In the genomic region with DNA sequence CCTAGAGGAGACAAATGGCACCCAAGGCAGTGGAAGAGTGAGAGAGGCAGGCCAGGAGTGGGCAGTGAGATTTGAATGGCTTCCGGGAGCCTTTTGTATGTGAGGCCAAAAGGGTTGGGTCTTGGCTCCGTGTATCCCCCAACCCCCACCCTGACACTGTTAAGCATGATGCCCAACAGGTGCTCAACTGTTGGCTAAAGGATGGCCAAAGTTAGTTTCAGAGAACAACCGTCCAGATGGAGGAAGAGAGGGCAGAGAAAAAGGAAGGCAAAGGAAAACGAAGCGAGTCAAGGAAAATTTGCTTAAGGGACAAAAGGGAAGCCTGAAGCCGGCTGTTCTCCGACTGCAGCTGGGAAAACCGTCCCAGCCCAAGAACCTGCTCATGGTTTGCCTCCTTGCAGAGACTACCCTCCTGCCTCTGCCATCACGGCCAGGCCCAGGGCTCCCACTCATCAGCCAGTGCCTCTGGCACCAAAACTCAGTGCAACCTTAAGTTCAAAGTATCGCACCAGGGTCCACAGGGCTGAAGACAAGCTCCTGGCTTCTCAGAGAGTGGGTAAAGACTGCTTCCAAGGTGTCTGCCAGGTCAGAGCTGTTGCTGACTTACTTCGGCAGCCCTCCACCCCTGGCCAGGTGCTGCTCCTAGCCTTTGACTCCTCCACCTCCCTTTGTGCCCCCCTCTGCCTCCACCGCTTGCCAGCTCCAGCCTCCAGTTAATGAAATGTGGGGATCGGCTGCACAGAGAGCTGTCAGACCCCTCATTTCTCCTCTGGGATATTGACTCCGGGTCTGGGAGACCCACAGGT, we compare ENCODE assay signal across 17 cellular contexts. TPM values are rescaled to one million over a fixed set of nuclear protein-coding genes. Genes with fewer than 3 reads are reported as not detected.
DNase-seq lines count a peak whose midpoint lies in the region; ATAC-seq and TF ChIP-seq lines count a peak whose summit lies in the region.
"Had no signal": no experiment of that assay in that cellular context is flagged by ENCODE, and none has a peak within 500 bp of the region (broad histone marks: within the 10 kb centered on the region; RNA-seq: fewer than 3 reads in every experiment).

No MANE protein-coding gene starts in this region.

- no peak for ATAC-seq in Right ventricle myocardium superior (ENCODE audit: poor library complexity)
- ATAC-seq: Panc1 had no signal

- no peaks in the 10 kb centered on the region for H3K36me3 ChIP-seq in CD4-positive, alpha-beta memory T cell (ENCODE audit: insufficient read depth, low read length)

- TF ChIP-seq CTCF in brain (conservative IDR thresholded peaks at IDR 0.05) (no peak), nephron (IDR thresholded peaks at IDR 0.05; ENCODE audit: unreplicated experiment in 3 of 3) (no peak)

- H3K27me3 Mint-ChIP-seq in CD4-positive, alpha-beta memory T cell = peaks cover 23 to 52% of the 10 kb centered on the region in 2 donors
- peaks cover 95% of the 10 kb centered on the region for H3K27me3 Mint-ChIP-seq in brain
- peaks cover 94% of the 10 kb centered on the region for H3K27me3 Mint-ChIP-seq in nephron (ENCODE audit: low read depth)

- CTCF ChIA-PET in CD4-positive, alpha-beta memory T cell (lab: Charles Lee; ENCODE audit: partially characterized antibody) = interaction anchor here (1.0 to 4.0 kb wide), 16 partner anchors 9 to 196 kb away, joined by 3 to 46 read pairs (median 9); a partner anchor contains a TSS

- peaks cover 17 to 59% (median 36%) of the 10 kb centered on the region in 4 donors for H3K4me1 Mint-ChIP-seq in CD4-positive, alpha-beta memory T cell
- peaks cover 76% of the 10 kb centered on the region for H3K4me1 Mint-ChIP-seq in brain
- peaks cover 62% of the 10 kb centered on the region for H3K4me1 Mint-ChIP-seq in nephron

- no peak overlapping the region for H3K4me3 ChIP-seq in CD4-positive, alpha-beta memory T cell (ENCODE audit: low read length in 2 of 2)

- intact Hi-C loops in CD4-positive, alpha-beta memory T cell (cut with micrococcal nuclease) = no loop called here
- intact Hi-C loops in Right ventricle myocardium superior (cut with DNase I) = loop anchor here (5.0 kb wide), 1 partner anchor 54 kb away; no protein-coding TSS in a partner anchor

- peak overlapping the region in 6 of 8 donors; percentile 21 to 69 (median 55) for H3K4me3 Mint-ChIP-seq in CD4-positive, alpha-beta memory T cell
- H3K4me3 Mint-ChIP-seq in brain (peak overlapping the region in 4 of 5 experiments; percentile 64 to 89 (median 74)), nephron (peak overlapping the region; percentile 22 to 60 (median 32))
- H3K4me3 Mint-ChIP-seq: activated CD8-positive, alpha-beta memory T cell treated with anti-CD3 and anti-CD28 coated beads, Interleukin-2, amount 10 ng/mL, durations not matched to agents 7 days and 5 days; activated naive CD4-positive, alpha-beta T cell treated with anti-CD3 and anti-CD28 coated beads for 36 hours had no signal

- H3K36me3 Mint-ChIP-seq in CD4-positive, alpha-beta memory T cell = no peaks in the 10 kb centered on the region
- H3K36me3 Mint-ChIP-seq in brain (no peaks in the 10 kb centered on the region), nephron (ENCODE audit: low read depth) (no peaks in the 10 kb centered on the region)
- H3K36me3 Mint-ChIP-seq: activated CD8-positive, alpha-beta memory T cell treated with anti-CD3 and anti-CD28 coated beads, Interleukin-2, amount 10 ng/mL, durations not matched to agents 7 days and 5 days had no signal

- peaks cover 43% of the 10 kb centered on the region for H3K27me3 ChIP-seq in CD4-positive, alpha-beta memory T cell (ENCODE audit: insufficient read depth, low read length)

- POLR2A ChIA-PET in CD4-positive, alpha-beta memory T cell (lab: Charles Lee; ENCODE audit: partially characterized antibody) = interaction anchor here (1.2 to 2.6 kb wide), 5 partner anchors 10 to 76 kb away, joined by 3 to 12 read pairs (median 9); a partner anchor contains a TSS

- H3K27ac Mint-ChIP-seq in CD4-positive, alpha-beta memory T cell = peak overlapping the region in 1 of 7 donors; percentile 45
- H3K27ac Mint-ChIP-seq in brain (peak overlapping the region in 3 of 5 experiments; percentile 46 to 57 (median 53)), nephron (peak overlapping the region; percentile 34 to 56 (median 55))
- H3K27ac Mint-ChIP-seq: activated CD8-positive, alpha-beta memory T cell treated with anti-CD3 and anti-CD28 coated beads, Interleukin-2, amount 10 ng/mL, durations not matched to agents 7 days and 5 days; activated naive CD4-positive, alpha-beta T cell treated with anti-CD3 and anti-CD28 coated beads for 36 hours had no signal

- no peak overlapping the region for H3K27ac ChIP-seq in CD4-positive, alpha-beta memory T cell (ENCODE audit: low read depth, low read length)
- H3K27ac ChIP-seq: KMS-11, VCaP had no signal

- H3K9me3 ChIP-seq in CD4-positive, alpha-beta memory T cell (ENCODE audit: control insufficient read depth in 1 of 2, low read length in 2 of 2) = no peaks in the 10 kb centered on the region

- peaks cover 50% of the 10 kb centered on the region for H3K4me1 ChIP-seq in CD4-positive, alpha-beta memory T cell (ENCODE audit: insufficient read depth, low read length)

- no peak for DNase-seq in CD4-positive, alpha-beta memory T cell
- DNase-seq in NCI-H1105 (lab: John Stamatoyannopoulos, UW) (no peak), DMS79 treated with DMSO at 0.1 percent for 48 hours (lab: John Stamatoyannopoulos, UW) (no peak), Right ventricle myocardium superior (no peak)
- DNase-seq: activated CD8-positive, alpha-beta memory T cell treated with anti-CD3 and anti-CD28 coated beads, Interleukin-2, amount 10 ng/mL, durations not matched to agents 7 days and 5 days; activated naive CD4-positive, alpha-beta T cell treated with anti-CD3 and anti-CD28 coated beads for 36 hours; effector CD8-positive, alpha-beta T cell; NCI-H1436; stimulated activated CD4-positive, alpha-beta T cell treated with anti-CD3 and anti-CD28 coated beads, Interleukin-2, amount 100 ng/mL, for 48 hours; trophoblast cell had no signal

- no peaks in the 10 kb centered on the region for H3K9me3 Mint-ChIP-seq in CD4-positive, alpha-beta memory T cell
- no peaks in the 10 kb centered on the region for H3K9me3 Mint-ChIP-seq in brain
- no peaks in the 10 kb centered on the region for H3K9me3 Mint-ChIP-seq in nephron
- H3K9me3 Mint-ChIP-seq: activated naive CD4-positive, alpha-beta T cell treated with anti-CD3 and anti-CD28 coated beads for 36 hours had no signal

RNA-seq across cellular contexts. Expression of a gene that starts 4.2 kb away (rescaled TPM):
- not detected for total RNA-seq in CD4-positive, alpha-beta memory T cell
- polyA plus RNA-seq in CD4-positive, alpha-beta memory T cell = not detected
- 0.15 TPM for polyA plus RNA-seq in brain (ENCODE audit: insufficient read depth, low read depth, low replicate concordance)
- not detected for total RNA-seq in Right ventricle myocardium superior
- total RNA-seq: activated CD8-positive, alpha-beta memory T cell treated with anti-CD3 and anti-CD28 coated beads, Interleukin-2, amount 10 ng/mL, durations not matched to agents 7 days and 5 days; activated naive CD4-positive, alpha-beta T cell treated with anti-CD3 and anti-CD28 coated beads for 36 hours; fibroblast of villous mesenchyme had no signal

RNA-seq across cellular contexts. Expression of a gene that starts 5.5 kb away (rescaled TPM):
- not detected for total RNA-seq in CD4-positive, alpha-beta memory T cell
- polyA plus RNA-seq in CD4-positive, alpha-beta memory T cell = not detected
- polyA plus RNA-seq in brain (ENCODE audit: insufficient read depth, low read depth, low replicate concordance) = 1.1 TPM
- total RNA-seq in Right ventricle myocardium superior = 0.16 TPM
- total RNA-seq: activated naive CD4-positive, alpha-beta T cell treated with anti-CD3 and anti-CD28 coated beads for 36 hours; mononuclear cell had no signal

RNA-seq across cellular contexts. Expression of a gene that starts 18.1 kb away (rescaled TPM):
- under 1 TPM; 0.26 to 0.80 TPM for total RNA-seq in CD4-positive, alpha-beta memory T cell
- polyA plus RNA-seq in CD4-positive, alpha-beta memory T cell = under 1 TPM in 1 of 2 donors, not detected in 1; 0.63 TPM
- polyA plus RNA-seq in brain (ENCODE audit: insufficient read depth, low read depth, low replicate concordance) = 49.2 TPM
- 0.67 TPM for total RNA-seq in Right ventricle myocardium superior

RNA-seq across cellular contexts. Expression of a gene that starts 26.1 kb away (rescaled TPM):
- total RNA-seq in CD4-positive, alpha-beta memory T cell = 1 to 10 TPM; 4.9 to 7.8 TPM
- polyA plus RNA-seq in CD4-positive, alpha-beta memory T cell = 1 to 10 TPM; 4.3 to 5.2 TPM
- 30.7 TPM for polyA plus RNA-seq in brain (ENCODE audit: insufficient read depth, low read depth, low replicate concordance)
- 7.0 TPM for total RNA-seq in Right ventricle myocardium superior

RNA-seq across cellular contexts. Expression of a gene that starts 46.2 kb away (rescaled TPM):
- under 1 TPM in 1 of 2 experiments, not detected in 1; 0.39 TPM for total RNA-seq in CD4-positive, alpha-beta memory T cell
- polyA plus RNA-seq in CD4-positive, alpha-beta memory T cell = under 1 TPM in 1 of 2 donors, not detected in 1; 0.87 TPM
- polyA plus RNA-seq in brain (ENCODE audit: insufficient read depth, low read depth, low replicate concordance) = 166 TPM
- total RNA-seq in Right ventricle myocardium superior = not detected
- total RNA-seq: activated naive CD4-positive, alpha-beta T cell treated with anti-CD3 and anti-CD28 coated beads for 36 hours; fibroblast of villous mesenchyme; mononuclear cell had no signal
